In genomic region chrX:362937-363620, GRCh38 we compare ENCODE assay signal across 16 cellular contexts.
"Had no signal": no experiment of that assay in that cellular context is flagged by ENCODE, and none has a peak within 500 bp of the region (broad histone marks: within the 10 kb centered on the region; RNA-seq: fewer than 3 reads in every experiment).

No MANE protein-coding gene starts in this region.

- H3K9me3 ChIP-seq: colonic mucosa had no signal

- H3K4me1 Mint-ChIP-seq: activated CD4-positive, alpha-beta T cell treated with anti-CD3 and anti-CD28 coated beads for 36 hours; activated CD8-positive, alpha-beta memory T cell treated with anti-CD3 and anti-CD28 coated beads, Interleukin-2, amount 10 ng/mL, durations not matched to agents 7 days and 5 days had no signal

- H3K4me3 ChIP-seq: colonic mucosa, left lung, tibial nerve had no signal

- H3K36me3 ChIP-seq: colonic mucosa had no signal

- DNase-seq: activated CD4-positive, alpha-beta T cell treated with anti-CD3 and anti-CD28 coated beads for 36 hours; activated CD4-positive, CD25-positive, alpha-beta regulatory T cell; activated CD8-positive, alpha-beta memory T cell treated with anti-CD3 and anti-CD28 coated beads, Interleukin-2, amount 10 ng/mL, durations not matched to agents 7 days and 5 days; activated CD8-positive, alpha-beta T cell treated with anti-CD3 and anti-CD28 coated beads, Interleukin-2, amount 10 ng/mL, durations not matched to agents 7 days and 5 days; activated naive CD4-positive, alpha-beta T cell; activated T-cell treated with anti-CD3 and anti-CD28 coated beads, Interleukin-2, amount 50 U/mL, for 48 hours; colonic mucosa; effector CD8-positive, alpha-beta T cell; naive B cell; occipital lobe; stimulated activated naive CD4-positive, alpha-beta T cell treated with Interleukin-2 at 50 U/mL for 16 hours had no signal

- H3K27me3 ChIP-seq: colonic mucosa, left lung, tibial nerve had no signal

- H3K4me3 Mint-ChIP-seq: activated CD4-positive, alpha-beta T cell treated with anti-CD3 and anti-CD28 coated beads for 36 hours; activated CD8-positive, alpha-beta memory T cell treated with anti-CD3 and anti-CD28 coated beads, Interleukin-2, amount 10 ng/mL, durations not matched to agents 7 days and 5 days; activated CD8-positive, alpha-beta T cell treated with anti-CD3 and anti-CD28 coated beads, Interleukin-2, amount 10 ng/mL, durations not matched to agents 7 days and 5 days had no signal

- H3K27ac Mint-ChIP-seq: activated CD4-positive, alpha-beta T cell treated with anti-CD3 and anti-CD28 coated beads for 36 hours; activated CD8-positive, alpha-beta memory T cell treated with anti-CD3 and anti-CD28 coated beads, Interleukin-2, amount 10 ng/mL, durations not matched to agents 7 days and 5 days; activated CD8-positive, alpha-beta T cell treated with anti-CD3 and anti-CD28 coated beads, Interleukin-2, amount 10 ng/mL, durations not matched to agents 7 days and 5 days; activated naive CD4-positive, alpha-beta T cell treated with anti-CD3 and anti-CD28 coated beads, Interleukin-2, amount 50 U/mL, for 72 hours; activated T-helper 2 cell treated with anti-CD3 and anti-CD28 coated beads, Interferon-gamma antibody, Interleukin-2, Interleukin-4, amounts not matched to agents 10 μg/mL and 5 μg/mL and 100 μg/mL, durations not matched to agents 14 hours and 24 hours and 36 hours; naive B cell had no signal

- H3K4me1 ChIP-seq: colonic mucosa, left lung, parathyroid adenoma, tibial nerve had no signal

- H3K27me3 Mint-ChIP-seq: activated CD4-positive, alpha-beta T cell treated with anti-CD3 and anti-CD28 coated beads for 36 hours; activated CD8-positive, alpha-beta memory T cell treated with anti-CD3 and anti-CD28 coated beads, Interleukin-2, amount 10 ng/mL, durations not matched to agents 7 days and 5 days; naive B cell had no signal

- ATAC-seq: activated CD4-positive, alpha-beta T cell treated with anti-CD3 and anti-CD28 coated beads for 36 hours; activated CD8-positive, alpha-beta memory T cell treated with anti-CD3 and anti-CD28 coated beads, Interleukin-2, amount 10 ng/mL, durations not matched to agents 7 days and 5 days; activated CD8-positive, alpha-beta T cell treated with anti-CD3 and anti-CD28 coated beads, Interleukin-2, amount 10 ng/mL, durations not matched to agents 7 days and 5 days; activated naive CD4-positive, alpha-beta T cell treated with anti-CD3 and anti-CD28 coated beads, Interleukin-2, amount 50 U/mL, for 72 hours; left lung had no signal

- H3K27ac ChIP-seq: colonic mucosa, left lung, parathyroid adenoma, tibial nerve had no signal
